1 cellular context compared by ENCODE assay signal in genomic region chr1:211258756-211259595, GRCh38.
A peak's percentile ranks its signal among the peaks of the same experiment; 100 is the strongest.
TF ChIP-seq lines count a peak whose summit lies in the region.

RCOR3 (plus strand) TSS chr1:211259366; CDS start chr1:211259561, 195 bp downstream.

TF ChIP-seq in HepG2, 621 proteins besides CTCF, POLR2A, EP300 and RAD21 (continued from another document and continues in another):
- TF ChIP-seq RBM22 (optimal IDR thresholded peaks at IDR 0.05; ENCODE audit: low read length) (no peak), ZIK1 (CRISPR knock-in tag; IDR thresholded peaks at IDR 0.05; ENCODE audit: borderline replicate concordance, low read depth) (no peak), STAT6 (CRISPR knock-in tag; IDR thresholded peaks at IDR 0.05; ENCODE audit: borderline replicate concordance) (no peak), TGIF2 (CRISPR knock-in tag; IDR thresholded peaks at IDR 0.05) (peak; percentile 81; the same call in 1 of the 2 replicates), ZNF451 (CRISPR knock-in tag; IDR thresholded peaks at IDR 0.05) (no peak; the same call in 1 of the 2 replicates), POLR2G (IDR thresholded peaks at IDR 0.05; ENCODE audit: low read depth, low read length) (peak; percentile 80), ZNF121 (CRISPR knock-in tag; IDR thresholded peaks at IDR 0.05) (no peak), BRCA1 (CRISPR knock-in tag; IDR thresholded peaks at IDR 0.05) (no peak), ATF5 (CRISPR knock-in tag; IDR thresholded peaks at IDR 0.05; ENCODE audit: low read depth) (peak; percentile 86; the same call in 1 of the 2 replicates), YEATS2 (CRISPR knock-in tag; IDR thresholded peaks at IDR 0.05; ENCODE audit: borderline replicate concordance) (peak; percentile 69; the same call in 1 of the 2 replicates), FOSL2 (CRISPR knock-in tag; IDR thresholded peaks at IDR 0.05) (peak; percentile 65; the same call in 1 of the 2 replicates), SPEN (CRISPR knock-in tag; IDR thresholded peaks at IDR 0.05; ENCODE audit: low read depth) (peak; percentile 74), SIN3B (IDR thresholded peaks at IDR 0.05; ENCODE audit: low read length) (no peak), ZNF10 (CRISPR knock-in tag; IDR thresholded peaks at IDR 0.05; ENCODE audit: borderline replicate concordance, low read depth) (no peak), ZNF142 (CRISPR knock-in tag; IDR thresholded peaks at IDR 0.05) (no peak; the same call in 1 of the 2 replicates), PCBP1 (IDR thresholded peaks at IDR 0.05; ENCODE audit: borderline replicate concordance, low read depth, low read length) (peak; percentile 100), ONECUT2 (CRISPR knock-in tag; IDR thresholded peaks at IDR 0.05) (no peak; the same call in 1 of the 2 replicates), THAP7 (CRISPR knock-in tag; IDR thresholded peaks at IDR 0.05) (peak; percentile 40; the same call in 1 of the 2 replicates), SP1 (IDR thresholded peaks at IDR 0.05) (no peak), SP1 (CRISPR knock-in tag; IDR thresholded peaks at IDR 0.05) (peak; percentile 55; the same call in 1 of the 2 replicates), SALL2 (CRISPR knock-in tag; IDR thresholded peaks at IDR 0.05) (no peak), KMT2B (CRISPR knock-in tag; IDR thresholded peaks at IDR 0.05) (no peak), ZNF292 (CRISPR knock-in tag; IDR thresholded peaks at IDR 0.05; ENCODE audit: borderline replicate concordance, low read depth) (0 out of 2 replicates have a peak, but pooled peaks have one; percentile 36), MLX (CRISPR knock-in tag; IDR thresholded peaks at IDR 0.05) (no peak), ZNF33A (CRISPR knock-in tag; IDR thresholded peaks at IDR 0.05; ENCODE audit: borderline replicate concordance) (no peak), STAT5B (CRISPR knock-in tag; IDR thresholded peaks at IDR 0.05) (0 out of 2 replicates have a peak, but pooled peaks have one; percentile 67), ZBTB7B (CRISPR knock-in tag; IDR thresholded peaks at IDR 0.05) (peak; percentile 83; the same call in 1 of the 2 replicates), TAF15 (IDR thresholded peaks at IDR 0.05; ENCODE audit: low read depth, low read length, poor library complexity, severe bottlenecking) (no peak), RAD51 (IDR thresholded peaks at IDR 0.05; ENCODE audit: borderline replicate concordance) (no peak), HMGXB3 (CRISPR knock-in tag; IDR thresholded peaks at IDR 0.05; ENCODE audit: borderline replicate concordance) (no peak), PLRG1 (conservative IDR thresholded peaks at IDR 0.05) (no peak), ZNF275 (CRISPR knock-in tag; IDR thresholded peaks at IDR 0.05; ENCODE audit: borderline replicate concordance) (peak; percentile 62; the same call in 1 of the 2 replicates), DDIT3 (CRISPR knock-in tag; IDR thresholded peaks at IDR 0.05) (no peak), FOXA1 (IDR thresholded peaks at IDR 0.05) (no peak), FOXA1 (CRISPR knock-in tag; IDR thresholded peaks at IDR 0.05) (no peak), ZBTB33 (CRISPR knock-in tag; IDR thresholded peaks at IDR 0.05) (peak; percentile 65; the same call in 1 of the 2 replicates), MLLT10 (CRISPR knock-in tag; IDR thresholded peaks at IDR 0.05) (no peak), ZSCAN30 (CRISPR knock-in tag; IDR thresholded peaks at IDR 0.05) (no peak; the same call in 1 of the 2 replicates), ZNF414 (CRISPR knock-in tag; IDR thresholded peaks at IDR 0.05) (peak; percentile 89; the same call in 1 of the 2 replicates), ZNF333 (CRISPR knock-in tag; IDR thresholded peaks at IDR 0.05; ENCODE audit: borderline replicate concordance) (peak; percentile 70; the same call in 1 of the 2 replicates), ZSCAN12 (CRISPR knock-in tag; IDR thresholded peaks at IDR 0.05) (no peak), ZFP36L1 (CRISPR knock-in tag; IDR thresholded peaks at IDR 0.05) (peak; percentile 87), MXD3 (CRISPR knock-in tag; IDR thresholded peaks at IDR 0.05) (peak; percentile 27; the same call in 1 of the 2 replicates)
